Comparison of ENCODE assay signal across 24 cellular contexts in the genomic region with DNA sequence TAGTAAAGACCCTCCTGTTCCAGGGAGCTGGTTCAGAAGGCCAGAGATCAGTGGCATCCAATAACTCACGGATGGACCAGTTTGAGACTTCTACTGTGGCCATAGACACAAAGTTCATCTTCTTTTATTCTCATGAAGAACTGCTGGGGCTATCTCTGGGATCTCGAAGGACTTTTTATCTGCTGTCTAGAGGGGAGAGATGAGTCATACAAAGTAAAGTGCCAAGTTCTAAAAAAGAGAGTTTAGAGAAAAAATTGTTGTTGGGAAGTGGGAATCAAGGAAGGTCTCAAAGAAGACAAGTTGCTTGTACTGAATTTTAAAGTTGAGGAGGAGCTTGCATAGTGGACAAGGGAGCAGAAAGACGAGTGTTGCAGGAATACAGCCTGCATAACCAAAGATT. TPM values are rescaled to one million over a fixed set of nuclear protein-coding genes. Genes with fewer than 3 reads are reported as not detected.
DNase-seq lines count a peak whose midpoint lies in the region; ATAC-seq and TF ChIP-seq lines count a peak whose summit lies in the region.
"Had no signal": no experiment of that assay in that cellular context is flagged by ENCODE, and none has a peak within 500 bp of the region (broad histone marks: within the 10 kb centered on the region; RNA-seq: fewer than 3 reads in every experiment).

No MANE protein-coding gene starts in this region.

- no peak overlapping the region for H4K8ac ChIP-seq in IMR-90 (ENCODE audit: low read depth in 2 of 2, low read length in 2 of 2)

- H2BK5ac ChIP-seq in IMR-90 (ENCODE audit: low read depth, low read length, poor library complexity, severe bottlenecking): no peak overlapping the region

- TF ChIP-seq CTCF in IMR-90 (conservative IDR thresholded peaks at IDR 0.05; ENCODE audit: low read depth, low read length): no peak

- H3K79me1 ChIP-seq in IMR-90 (ENCODE audit: low read depth in 1 of 2, low read length in 2 of 2): no peaks in the 10 kb centered on the region

- no peak overlapping the region for H2BK15ac ChIP-seq in IMR-90 (ENCODE audit: low read depth, low read length)

- H2BK120ac ChIP-seq in IMR-90 (ENCODE audit: low read depth, low read length): no peak overlapping the region

- no peaks in the 10 kb centered on the region for H3K4me1 ChIP-seq in IMR-90 (ENCODE audit: control insufficient read depth, insufficient read depth, low read length)
- H3K4me1 ChIP-seq: A549; BE2C; BLaER1 treated with 17β-estradiol and CSF1 and Interleukin-3, amounts not matched to agents 10 nM and 100 nM; HAP-1 had no signal

- 50% methylated on average over 1 of the region's 3 CpGs; no CpG with 5 or more reads in 1 of the 2 experiments for WGBS in IMR-90 (ENCODE audit: extremely low coverage in 2 of 2, insufficient read length in 1 of 2), 2 experiments

- H3K4me3 ChIP-seq in IMR-90 (ENCODE audit: insufficient read depth, low read depth, low read length): no peak overlapping the region
- H3K4me3 ChIP-seq: A549; BLaER1 treated with 17β-estradiol and CSF1 and Interleukin-3, amounts not matched to agents 10 nM and 100 nM; GM12878; HAP-1 had no signal

- H3K9me3 ChIP-seq in IMR-90 (ENCODE audit: control insufficient read depth, insufficient read depth, low read length): no peaks in the 10 kb centered on the region
- H3K9me3 ChIP-seq: BE2C, HAP-1 had no signal

- no peak overlapping the region for H3K27ac ChIP-seq in IMR-90 (ENCODE audit: insufficient read depth, low read length)
- H3K27ac ChIP-seq: A549; BLaER1 treated with 17β-estradiol and CSF1 and Interleukin-3, amounts not matched to agents 10 nM and 100 nM had no signal

- no peak overlapping the region for H3K23ac ChIP-seq in IMR-90 (ENCODE audit: low read depth, low read length)

- H4K20me1 ChIP-seq in IMR-90 (ENCODE audit: insufficient read depth, low read length): no peaks in the 10 kb centered on the region
- H4K20me1 ChIP-seq: BLaER1 treated with 17β-estradiol and CSF1 and Interleukin-3, amounts not matched to agents 10 nM and 100 nM had no signal

- no peak overlapping the region for H4K91ac ChIP-seq in IMR-90 (ENCODE audit: insufficient read depth, low read depth, low read length)

- no peak for TF ChIP-seq POLR2A in IMR-90 (IDR thresholded peaks at IDR 0.05; ENCODE audit: low read depth, low read length)

- no peak overlapping the region for H3K4ac ChIP-seq in IMR-90 (ENCODE audit: low read depth, low read length)

- no peak overlapping the region for H2AFZ ChIP-seq in IMR-90 (replicated peaks; ENCODE audit: low read length, poor library complexity)

- POLR2A ChIA-PET in IMR-90 (lab: Charles Lee; ENCODE audit: unreplicated experiment): no interaction called here

- H3K56ac ChIP-seq in IMR-90 (ENCODE audit: extremely low read depth, insufficient read depth, low read length): no peak overlapping the region

- in situ Hi-C loops in IMR-90 (cut with MboI; ENCODE audit: low sequenced_read_pairs): no loop called here

- H2AK9ac ChIP-seq in IMR-90 (replicated peaks; ENCODE audit: low read depth, low read length, poor library complexity): no peak overlapping the region

- CTCF ChIA-PET in IMR-90 (lab: Yijun Ruan, JAX): interaction anchor here (0.5 to 2.0 kb wide), 3 partner anchors 9 to 1070 kb away, joined by 3 to 7 read pairs (median 3); a partner anchor contains a TSS

- dilution Hi-C loops in IMR-90 (cut with HindIII; ENCODE audit: low sequenced_read_pairs, unreplicated experiment): no loop called here

- peaks cover 2% of the 10 kb centered on the region; the same call in 1 of the 2 replicates for H3K27me3 ChIP-seq in IMR-90 (ENCODE audit: control insufficient read depth, insufficient read depth, low read length)
- H3K27me3 ChIP-seq: BE2C; BLaER1 treated with 17β-estradiol and CSF1 and Interleukin-3, amounts not matched to agents 10 nM and 100 nM had no signal

- no peak overlapping the region for H2AK5ac ChIP-seq in IMR-90 (ENCODE audit: low read depth, low read length)

- H3K14ac ChIP-seq in IMR-90 (replicated peaks; ENCODE audit: low read depth, low read length): no peak overlapping the region

- DNase-seq in EL: peak; percentile 15
- DNase-seq in IMR-90: peak; percentile 5
- DNase-seq in amniotic epithelial cell (ENCODE audit: low read depth): peak; percentile 21
- DNase-seq in iris pigment epithelial cell (ENCODE audit: low read depth): peak; percentile 26
- DNase-seq in HK-2 (ENCODE audit: unreplicated experiment): no peak
- no peak for DNase-seq in DMS79 (lab: John Stamatoyannopoulos, UW)
- DNase-seq in NCI-H1417 treated with DMSO at 0.1 percent for 48 hours (lab: John Stamatoyannopoulos, UW): no peak
- DNase-seq: 8988T; ACHN; AML-193; BE2C; CD4-positive, alpha-beta T cell; CD8-positive, alpha-beta memory T cell; DMS 273 treated with DMSO at 0.1 percent for 48 hours; DMS79 treated with DMSO at 0.1 percent for 48 hours; GDM1; GOT3; HFFc6 had no signal

- no peak overlapping the region for H4K5ac ChIP-seq in IMR-90 (ENCODE audit: low read depth, low read length)

- no peak overlapping the region for H2BK20ac ChIP-seq in IMR-90 (ENCODE audit: low read depth, low read length)

- no peak overlapping the region for H3K9ac ChIP-seq in IMR-90 (ENCODE audit: low read depth, low read length)
- H3K9ac ChIP-seq: BLaER1 treated with 17β-estradiol and CSF1 and Interleukin-3, amounts not matched to agents 10 nM and 100 nM had no signal

- H3K4me2 ChIP-seq in IMR-90 (ENCODE audit: low read depth, low read length): no peak overlapping the region
- H3K4me2 ChIP-seq: A549; BLaER1 treated with 17β-estradiol and CSF1 and Interleukin-3, amounts not matched to agents 10 nM and 100 nM had no signal

- no peaks in the 10 kb centered on the region for H3K9me1 ChIP-seq in IMR-90 (ENCODE audit: insufficient read depth, low read length)

- H3K36me3 ChIP-seq in IMR-90 (ENCODE audit: control insufficient read depth, insufficient read depth, low read length): no peaks in the 10 kb centered on the region
- H3K36me3 ChIP-seq: BE2C; BLaER1 treated with 17β-estradiol and CSF1 and Interleukin-3, amounts not matched to agents 10 nM and 100 nM; HAP-1 had no signal

- no peak; the same call in 1 of the 2 replicates for ATAC-seq in IMR-90 (ENCODE audit: low read depth)
- ATAC-seq in GM18907 (IDR thresholded peaks at IDR 0.05; ENCODE audit: unreplicated experiment): no peak
- ATAC-seq: A549, GM12878 had no signal

- TF ChIP-seq RAD21 in IMR-90 (IDR thresholded peaks at IDR 0.05; ENCODE audit: low read length): no peak

- no peak overlapping the region for H3K18ac ChIP-seq in IMR-90 (ENCODE audit: low read depth, low read length)

- intact Hi-C loops in IMR-90 (cut with micrococcal nuclease): no loop called here

- no TSS peak for BruUV-seq in IMR-90 (replicated peaks; lab: Mats Ljungman, UMichigan)

TF ChIP-seq in IMR-90, 13 proteins besides CTCF, POLR2A, EP300 and RAD21:
- TF ChIP-seq MAFK (IDR thresholded peaks at IDR 0.05; ENCODE audit: low read depth, low read length) (no peak), NFE2L2 (IDR thresholded peaks at IDR 0.05; ENCODE audit: low read depth, low read length) (no peak), CHD1 (IDR thresholded peaks at IDR 0.05; ENCODE audit: low read depth, low read length) (no peak)
- TF ChIP-seq, protein P1, sequence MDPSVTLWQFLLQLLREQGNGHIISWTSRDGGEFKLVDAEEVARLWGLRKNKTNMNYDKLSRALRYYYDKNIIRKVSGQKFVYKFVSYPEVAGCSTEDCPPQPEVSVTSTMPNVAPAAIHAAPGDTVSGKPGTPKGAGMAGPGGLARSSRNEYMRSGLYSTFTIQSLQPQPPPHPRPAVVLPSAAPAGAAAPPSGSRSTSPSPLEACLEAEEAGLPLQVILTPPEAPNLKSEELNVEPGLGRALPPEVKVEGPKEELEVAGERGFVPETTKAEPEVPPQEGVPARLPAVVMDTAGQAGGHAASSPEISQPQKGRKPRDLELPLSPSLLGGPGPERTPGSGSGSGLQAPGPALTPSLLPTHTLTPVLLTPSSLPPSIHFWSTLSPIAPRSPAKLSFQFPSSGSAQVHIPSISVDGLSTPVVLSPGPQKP (IDR thresholded peaks at IDR 0.05; ENCODE audit: borderline replicate concordance, low read depth, low read length): no peak

RNA-seq across cellular contexts. Expression of a gene that starts 8.0 kb away (rescaled TPM):
- total RNA-seq in IMR-90 (2012; rRNA removed): 1.1 and 1.4 TPM in 2 replicates
- polyA plus RNA-seq in IMR-90 (2012; rRNA removed): 2.0 and 2.1 TPM in 2 replicates
- 0.75 and 1.0 TPM in 2 replicates for polyA plus RNA-seq in IMR-90 (2012; cell fraction: cytosol; rRNA removed)
- 3.1 and 9.5 TPM in 2 replicates for polyA plus RNA-seq in IMR-90 (2012; cell fraction: nucleus; rRNA removed; ENCODE audit: low replicate concordance)

RNA-seq across cellular contexts. Expression of a gene that starts 38.0 kb away (rescaled TPM):
- total RNA-seq in IMR-90 (2012; rRNA removed): not detected in 2 replicates
- polyA plus RNA-seq in IMR-90 (2012; rRNA removed): not detected in 2 replicates
- not detected in 2 replicates for polyA plus RNA-seq in IMR-90 (2012; cell fraction: cytosol; rRNA removed)
- polyA plus RNA-seq in IMR-90 (2012; cell fraction: nucleus; rRNA removed; ENCODE audit: low replicate concordance): 0.01 and 0.10 TPM in 2 replicates
- total RNA-seq: HFFc6 had no signal
- polyA plus RNA-seq: CD14-positive monocyte had no signal

Comparison
In these comparisons a context has a peak if more than half of its experiments do, and no peak if none do; other contexts are left out.
1. DNase-seq: peak in EL (single experiment), IMR-90 (single experiment), amniotic epithelial cell (single experiment) and iris pigment epithelial cell (single experiment); none in HK-2 (single experiment), DMS79 (single experiment) and NCI-H1417 treated with DMSO at 0.1 percent for 48 hours (single experiment).